In genomic region chr6:108497883-108498282, GRCh38 we compare ENCODE assay signal across 7 cellular contexts.
DNase-seq lines count a peak whose midpoint lies in the region; ATAC-seq and TF ChIP-seq lines count a peak whose summit lies in the region.

No MANE protein-coding gene starts in this region.

- CTCF ChIA-PET in RWPE1 (lab: Yijun Ruan, JAX): interaction anchor here (0.6 to 1.3 kb wide), 4 partner anchors 10 to 522 kb away, joined by 4 to 6 read pairs (median 5); no protein-coding TSS in a partner anchor

- no peak for ATAC-seq in HG03442 (IDR thresholded peaks at IDR 0.05; ENCODE audit: unreplicated experiment)

- TF ChIP-seq CTCF in RWPE1 (conservative IDR thresholded peaks at IDR 0.05; ENCODE audit: low read depth): no peak
- peak; percentile 60 for TF ChIP-seq CTCF in fibroblast of villous mesenchyme (IDR thresholded peaks at IDR 0.05; ENCODE audit: insufficient read depth, low read depth, low read length)

- DNase-seq in DMS53 (lab: John Stamatoyannopoulos, UW) (peak; percentile 65), H7 (peak; percentile 46), RWPE1 (ENCODE audit: low spot score) (peak; percentile 15), fibroblast of villous mesenchyme (ENCODE audit: low read depth) (peak; percentile 46), stromal cell of bone marrow (ENCODE audit: low read depth) (peak; percentile 32), superior temporal gyrus (ENCODE audit: extremely low spot score) (no peak)

- H3K4me3 ChIP-seq in H7 (ENCODE audit: insufficient read depth, low read depth, low read length) (no peak overlapping the region), fibroblast of villous mesenchyme (ENCODE audit: low read depth, low read length) (no peak overlapping the region)

- H3K27ac ChIP-seq in RWPE1: no peak overlapping the region

- no peaks in the 10 kb centered on the region for H3K27me3 ChIP-seq in H7 (ENCODE audit: control insufficient read depth, insufficient read depth, low read length)

- H3K36me3 ChIP-seq in H7 (replicated peaks; ENCODE audit: control insufficient read depth, insufficient read depth, low read length): no peaks in the 10 kb centered on the region

- POLR2A ChIA-PET in RWPE1 (lab: Yijun Ruan, JAX; ENCODE audit: low non-redundant PET): no interaction called here
